Comparison of ENCODE assay signal across 1 cellular context in the genomic region with DNA sequence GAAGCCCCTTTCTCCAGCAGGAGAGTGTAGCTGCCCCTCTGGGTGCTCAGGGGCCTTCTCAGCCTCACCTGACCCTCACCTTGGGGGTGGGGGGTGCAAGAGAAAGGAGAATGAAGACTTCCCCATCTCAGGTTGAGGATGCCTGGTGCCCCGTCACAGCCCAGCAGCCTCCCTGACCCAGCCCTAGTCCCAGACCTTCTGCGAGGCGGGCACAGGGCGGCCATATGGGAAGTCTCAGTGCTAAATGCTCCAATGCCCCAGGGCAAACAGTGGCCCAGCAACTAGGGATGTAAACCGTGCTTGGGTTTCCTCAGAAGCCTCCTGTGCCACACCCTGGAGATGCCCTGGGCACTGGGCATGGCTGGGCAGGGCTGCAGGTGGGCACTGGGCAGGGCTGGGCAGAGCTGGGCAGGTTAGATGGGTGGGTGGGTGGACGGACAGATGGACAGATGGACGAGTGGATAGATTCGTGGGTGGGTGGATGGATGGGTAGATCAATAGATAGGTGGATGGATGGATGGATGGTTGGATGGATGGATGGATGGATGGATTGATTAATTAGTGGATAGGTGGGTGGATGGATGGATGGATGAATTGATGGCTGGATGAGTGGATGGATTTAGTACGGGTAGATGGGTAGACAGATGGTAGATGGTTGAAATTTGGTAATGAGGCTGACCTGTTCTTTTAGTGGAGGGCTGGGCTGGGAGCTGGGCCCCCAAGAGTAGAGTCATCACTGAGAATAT.
TF ChIP-seq lines count a peak whose summit lies in the region.

No MANE protein-coding gene starts in this region.

TF ChIP-seq in SK-N-SH, 30 proteins besides CTCF, POLR2A, EP300 and RAD21:
- TF ChIP-seq NRF1 (IDR thresholded peaks at IDR 0.05; ENCODE audit: low read depth, low read length) (no peak), POLR2AphosphoS5 (IDR thresholded peaks at IDR 0.05; ENCODE audit: low read depth, low read length) (no peak), REST (IDR thresholded peaks at IDR 0.05; ENCODE audit: low read depth, low read length) (no peak), JUND (IDR thresholded peaks at IDR 0.05) (no peak), MEF2A (IDR thresholded peaks at IDR 0.05; ENCODE audit: borderline replicate concordance, low read depth) (no peak), RCOR1 (IDR thresholded peaks at IDR 0.05; ENCODE audit: low read length) (0 out of 2 replicates have a peak, but pooled peaks have one; percentile 42), MXI1 (IDR thresholded peaks at IDR 0.05; ENCODE audit: low read depth, low read length) (no peak)
- TF ChIP-seq, protein P1, sequence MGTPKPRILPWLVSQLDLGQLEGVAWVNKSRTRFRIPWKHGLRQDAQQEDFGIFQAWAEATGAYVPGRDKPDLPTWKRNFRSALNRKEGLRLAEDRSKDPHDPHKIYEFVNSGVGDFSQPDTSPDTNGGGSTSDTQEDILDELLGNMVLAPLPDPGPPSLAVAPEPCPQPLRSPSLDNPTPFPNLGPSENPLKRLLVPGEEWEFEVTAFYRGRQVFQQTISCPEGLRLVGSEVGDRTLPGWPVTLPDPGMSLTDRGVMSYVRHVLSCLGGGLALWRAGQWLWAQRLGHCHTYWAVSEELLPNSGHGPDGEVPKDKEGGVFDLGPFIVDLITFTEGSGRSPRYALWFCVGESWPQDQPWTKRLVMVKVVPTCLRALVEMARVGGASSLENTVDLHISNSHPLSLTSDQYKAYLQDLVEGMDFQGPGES (IDR thresholded peaks at IDR 0.05; ENCODE audit: low read depth, low read length), result no peak
